ENCODE assay signal across 12 cellular contexts in genomic region chr22:41830174-41830573, GRCh38. TPM values are rescaled to one million over a fixed set of nuclear protein-coding genes. Genes with fewer than 3 reads are reported as not detected.
DNase-seq lines count a peak whose midpoint lies in the region; ATAC-seq and TF ChIP-seq lines count a peak whose summit lies in the region.
"Had no signal": no experiment of that assay in that cellular context is flagged by ENCODE, and none has a peak within 500 bp of the region (broad histone marks: within the 10 kb centered on the region; RNA-seq: fewer than 3 reads in every experiment).

No MANE protein-coding gene starts in this region.

- H3K4me1 Mint-ChIP-seq in natural killer cell (peaks cover 24 to 29% of the 10 kb centered on the region in 2 donors), chondrocyte (ENCODE audit: low read depth) (peaks cover 47% of the 10 kb centered on the region)
- peaks cover 34 to 35% of the 10 kb centered on the region in 2 donors for H3K4me1 Mint-ChIP-seq in natural killer cell treated with Interleukin-12 subunit alpha and Interleukin-12 subunit beta and Interleukin-15 and Interleukin-18, amount 100 ng/mL, for 72 hours (ENCODE audit: low read depth in 2 of 2)

- H3K9ac ChIP-seq in Karpas-422 (ENCODE audit: low read length), result no peak overlapping the region

- H3K9me2 ChIP-seq in Karpas-422 (replicated peaks; ENCODE audit: insufficient read depth, low read length), result no peaks in the 10 kb centered on the region

- H4K20me1 ChIP-seq in Karpas-422 (ENCODE audit: insufficient read depth, low read depth, low read length), result peaks cover 5% of the 10 kb centered on the region; the same call in 1 of the 2 replicates

- H3K79me2 ChIP-seq in Karpas-422 (ENCODE audit: low read length), result peaks cover 22% of the 10 kb centered on the region

- no peaks in the 10 kb centered on the region for H3K27me3 Mint-ChIP-seq in natural killer cell (ENCODE audit: low read depth in 2 of 2)
- H3K27me3 Mint-ChIP-seq in natural killer cell treated with Interleukin-12 subunit alpha and Interleukin-12 subunit beta and Interleukin-15 and Interleukin-18, amount 100 ng/mL, for 72 hours, result no peaks in the 10 kb centered on the region
- no peaks in the 10 kb centered on the region for H3K27me3 Mint-ChIP-seq in chondrocyte (ENCODE audit: low read depth)

- H3K9me3 ChIP-seq in Karpas-422 (ENCODE audit: low read length) (no peaks in the 10 kb centered on the region), gastrocnemius medialis (no peaks in the 10 kb centered on the region)
- H3K9me3 ChIP-seq: neutrophil had no signal

- H3K4me3 Mint-ChIP-seq in natural killer cell, result peak overlapping the region; percentile 2
- H3K4me3 Mint-ChIP-seq in natural killer cell treated with Interleukin-12 subunit alpha and Interleukin-12 subunit beta and Interleukin-15 and Interleukin-18, amount 100 ng/mL, for 72 hours, result no peak overlapping the region
- H3K4me3 Mint-ChIP-seq in chondrocyte (ENCODE audit: unreplicated experiment), result no peak overlapping the region

- intact Hi-C loops in natural killer cell (cut with micrococcal nuclease), result no loop called here
- intact Hi-C loops in gastrocnemius medialis (cut with DNase I; ENCODE audit: low total_unique reads), result loop anchor here (5.0 kb wide), 2 partner anchors 143 to 738 kb away; partner anchors contain the start of genes EP300 and SNU13
- intact Hi-C loops in sciatic nerve (cut with DNase I), result no loop called here

- H3K27ac Mint-ChIP-seq in natural killer cell (peak overlapping the region; percentile 99), chondrocyte (ENCODE audit: unreplicated experiment) (peak overlapping the region; percentile 17)
- H3K27ac Mint-ChIP-seq in natural killer cell treated with Interleukin-12 subunit alpha and Interleukin-12 subunit beta and Interleukin-15 and Interleukin-18, amount 100 ng/mL, for 72 hours, result peak overlapping the region in 1 of 2 donors; percentile 100

- DNase-seq in natural killer cell (no peak), Karpas-422 (peak; percentile 66), chondrocyte (ENCODE audit: low spot score) (peak; percentile 74), gastrocnemius medialis (no peak), SK-N-DZ (ENCODE audit: low spot score) (no peak), sciatic nerve (ENCODE audit: low spot score) (no peak), putamen (ENCODE audit: low spot score) (no peak)
- DNase-seq in natural killer cell treated with Interleukin-12 subunit alpha and Interleukin-12 subunit beta and Interleukin-15 and Interleukin-18, amount 100 ng/mL, for 72 hours (ENCODE audit: low spot score), result no peak
- DNase-seq: effector CD8-positive, alpha-beta T cell; NCI-H2081 had no signal

- no peak for TF ChIP-seq POLR2A in gastrocnemius medialis (IDR thresholded peaks at IDR 0.05)

- no peak overlapping the region for H3K4me2 ChIP-seq in Karpas-422 (ENCODE audit: low read depth, low read length, poor library complexity, severe bottlenecking)

- H3K9me3 Mint-ChIP-seq in natural killer cell, result no peaks in the 10 kb centered on the region
- no peaks in the 10 kb centered on the region for H3K9me3 Mint-ChIP-seq in natural killer cell treated with Interleukin-12 subunit alpha and Interleukin-12 subunit beta and Interleukin-15 and Interleukin-18, amount 100 ng/mL, for 72 hours
- H3K9me3 Mint-ChIP-seq in chondrocyte (ENCODE audit: low read depth), result no peaks in the 10 kb centered on the region

- H3K27me3 ChIP-seq in Karpas-422 (ENCODE audit: low read length), result no peaks in the 10 kb centered on the region
- H3K27me3 ChIP-seq in gastrocnemius medialis, result no peaks in the 10 kb centered on the region
- H3K27me3 ChIP-seq: neutrophil had no signal

- peaks cover 6% of the 10 kb centered on the region; the same call in 1 of the 2 replicates for H3K36me3 ChIP-seq in Karpas-422 (ENCODE audit: insufficient read depth, low read length)
- no peaks in the 10 kb centered on the region for H3K36me3 ChIP-seq in gastrocnemius medialis

- peaks cover 27% of the 10 kb centered on the region for H3K4me1 ChIP-seq in Karpas-422 (ENCODE audit: low read length)
- H3K4me1 ChIP-seq in gastrocnemius medialis, result peaks cover 36 to 37% of the 10 kb centered on the region in 2 donors

- H2AFZ ChIP-seq in Karpas-422 (ENCODE audit: low read length), result no peak overlapping the region

- TF ChIP-seq CTCF in natural killer cell (IDR thresholded peaks at IDR 0.05) (no peak), chondrocyte (IDR thresholded peaks at IDR 0.05) (no peak), gastrocnemius medialis (IDR thresholded peaks at IDR 0.05 in 4 of 5, conservative IDR thresholded peaks at IDR 0.05 in 1 of 5) (no peak)

- in situ Hi-C loops in gastrocnemius medialis (cut with MboI; ENCODE audit: low sequenced_read_pairs in 4 of 4), result loop anchor here in 1 of 4 donors (5.0 kb wide), 1 partner anchor 112 kb away; no protein-coding TSS in a partner anchor

- ATAC-seq in natural killer cell (no peak), gastrocnemius medialis (no peak), sciatic nerve (no peak)
- ATAC-seq in natural killer cell treated with Interleukin-12 subunit alpha and Interleukin-12 subunit beta and Interleukin-15 and Interleukin-18, amount 100 ng/mL, for 72 hours, result no peak
- ATAC-seq: left lobe of liver had no signal

- peak overlapping the region; percentile 58 for H3K27ac ChIP-seq in Karpas-422 (ENCODE audit: low read length)
- H3K27ac ChIP-seq in gastrocnemius medialis, result no peak overlapping the region
- H3K27ac ChIP-seq: neutrophil had no signal

- H3K36me3 Mint-ChIP-seq in natural killer cell (no peaks in the 10 kb centered on the region), chondrocyte (ENCODE audit: low read depth) (no peaks in the 10 kb centered on the region)
- peaks cover 8% of the 10 kb centered on the region for H3K36me3 Mint-ChIP-seq in natural killer cell treated with Interleukin-12 subunit alpha and Interleukin-12 subunit beta and Interleukin-15 and Interleukin-18, amount 100 ng/mL, for 72 hours

- H3K4me3 ChIP-seq in Karpas-422 (ENCODE audit: low read length), result no peak overlapping the region
- H3K4me3 ChIP-seq in gastrocnemius medialis, result no peak overlapping the region

RNA-seq across cellular contexts. Expression of gene SREBF2, which starts 2.7 kb away (rescaled TPM):
- total RNA-seq in natural killer cell (100 to 1,000 TPM; 101 to 106 (median 105) TPM), chondrocyte (91.3 to 106 TPM (median 100 TPM) in 3 replicates), gastrocnemius medialis (10 to 100 TPM; 25.1 to 40.9 (median 36.1) TPM), sciatic nerve (206 TPM)
- total RNA-seq in natural killer cell treated with Interleukin-12 subunit alpha and Interleukin-12 subunit beta and Interleukin-15 and Interleukin-18, amount 100 ng/mL, for 72 hours, result 100 to 1,000 TPM; 205 to 211 TPM
- total RNA-seq in Karpas-422 (2014; rRNA removed; shearing (Covaris generic); ENCODE audit: low replicate concordance), result 159 and 190 TPM in 2 replicates
- 118 and 140 TPM in 2 replicates for polyA plus RNA-seq in SK-N-DZ (2014; cell fraction: cytosol; rRNA removed)
- polyA plus RNA-seq in SK-N-DZ (2014; cell fraction: nucleus; rRNA removed), result 116 and 149 TPM in 2 replicates

RNA-seq across cellular contexts. Expression of gene CCDC134, which starts 29.7 kb away (rescaled TPM):
- total RNA-seq in natural killer cell (10 to 100 TPM; 16.4 to 22.1 (median 16.7) TPM), chondrocyte (6.6 to 10.1 TPM (median 7.0 TPM) in 3 replicates), gastrocnemius medialis (1 to 10 TPM; 3.3 to 7.7 (median 6.0) TPM), sciatic nerve (8.4 TPM)
- 10 to 100 TPM; 25.1 to 26.3 TPM for total RNA-seq in natural killer cell treated with Interleukin-12 subunit alpha and Interleukin-12 subunit beta and Interleukin-15 and Interleukin-18, amount 100 ng/mL, for 72 hours
- total RNA-seq in Karpas-422 (2014; rRNA removed; shearing (Covaris generic); ENCODE audit: low replicate concordance), result 4.4 and 12.5 TPM in 2 replicates
- polyA plus RNA-seq in SK-N-DZ (2014; cell fraction: cytosol; rRNA removed), result 7.3 and 13.7 TPM in 2 replicates
- 4.9 and 6.8 TPM in 2 replicates for polyA plus RNA-seq in SK-N-DZ (2014; cell fraction: nucleus; rRNA removed)

Comparison
In these comparisons a context has a peak if more than half of its experiments do, and no peak if none do; other contexts are left out.
1. DNase-seq: peak in Karpas-422 (single experiment) and chondrocyte (single experiment); none in natural killer cell (single experiment), natural killer cell treated with Interleukin-12 subunit alpha and Interleukin-12 subunit beta and Interleukin-15 and Interleukin-18, amount 100 ng/mL, for 72 hours (single experiment), gastrocnemius medialis (0 of 2), SK-N-DZ (single experiment), sciatic nerve (single experiment) and putamen (single experiment).